ENCODE assay signal across 1 cellular context in genomic region chr2:238238766-238239551, GRCh38.
TF ChIP-seq lines count a peak whose summit lies in the region.

No MANE protein-coding gene starts in this region.

TF ChIP-seq in HepG2, 621 proteins besides CTCF, POLR2A, EP300 and RAD21 (continued from another document and continues in another):
- no peak for TF ChIP-seq REST (IDR thresholded peaks at IDR 0.05; ENCODE audit: borderline replicate concordance in 1 of 2, low read depth in 1 of 2, low read length in 2 of 2)
- no peak for TF ChIP-seq SYNCRIP (IDR thresholded peaks at IDR 0.05; ENCODE audit: insufficient read depth, low read depth, low read length)
- no peak for TF ChIP-seq SKI (IDR thresholded peaks at IDR 0.05; ENCODE audit: partially characterized antibody)
- TF ChIP-seq SOX13 (IDR thresholded peaks at IDR 0.05) = no peak
- 0 out of 4 replicates have a peak, but pooled peaks of 1 of the 2 experiments have one; percentile 50 for TF ChIP-seq SOX13 (CRISPR knock-in tag; conservative IDR thresholded peaks at IDR 0.05 in 1 of 2, IDR thresholded peaks at IDR 0.05 in 1 of 2)
- TF ChIP-seq SUZ12 (IDR thresholded peaks at IDR 0.05; ENCODE audit: low read depth, low read length) = no peak
- peak; percentile 93 for TF ChIP-seq CBX5 (CRISPR knock-in tag; IDR thresholded peaks at IDR 0.05; ENCODE audit: borderline replicate concordance)
- peak; percentile 93; the same call in 1 of the 2 replicates for TF ChIP-seq ZBTB4 (CRISPR knock-in tag; IDR thresholded peaks at IDR 0.05; ENCODE audit: borderline replicate concordance)
- no peak for TF ChIP-seq CBX2 (IDR thresholded peaks at IDR 0.05; ENCODE audit: low read depth, low read length)
- TF ChIP-seq CBX2 (CRISPR knock-in tag; IDR thresholded peaks at IDR 0.05; ENCODE audit: low read depth) = peak; percentile 91; the same call in 1 of the 2 replicates
- peak; percentile 86 for TF ChIP-seq MED8 (CRISPR knock-in tag; IDR thresholded peaks at IDR 0.05; ENCODE audit: insufficient replicate concordance)
- TF ChIP-seq ZNF337 (CRISPR knock-in tag; IDR thresholded peaks at IDR 0.05; ENCODE audit: borderline replicate concordance, low read depth) = peak; percentile 88; the same call in 1 of the 2 replicates
- peak; percentile 94 for TF ChIP-seq ETV6 (CRISPR knock-in tag; conservative IDR thresholded peaks at IDR 0.05)
- TF ChIP-seq EED (CRISPR knock-in tag; IDR thresholded peaks at IDR 0.05) = peak; percentile 99
- TF ChIP-seq ZNF660 (CRISPR knock-in tag; IDR thresholded peaks at IDR 0.05; ENCODE audit: borderline replicate concordance, low read depth) = peak; percentile 90; the same call in 1 of the 2 replicates
- TF ChIP-seq ARID5B (CRISPR knock-in tag; IDR thresholded peaks at IDR 0.05) = peak; percentile 81
- TF ChIP-seq TSC22D2 (CRISPR knock-in tag; IDR thresholded peaks at IDR 0.05; ENCODE audit: borderline replicate concordance) = peak; percentile 97
- no peak for TF ChIP-seq PHF8 (CRISPR knock-in tag; IDR thresholded peaks at IDR 0.05)
- peak; percentile 80; the same call in 1 of the 2 replicates for TF ChIP-seq MLLT10 (CRISPR knock-in tag; IDR thresholded peaks at IDR 0.05)
- peak; percentile 98; the same call in 1 of the 2 replicates for TF ChIP-seq THAP8 (CRISPR knock-in tag; IDR thresholded peaks at IDR 0.05; ENCODE audit: borderline replicate concordance)
- peak; percentile 97 for TF ChIP-seq RFXAP (CRISPR knock-in tag; IDR thresholded peaks at IDR 0.05; ENCODE audit: borderline replicate concordance)
- TF ChIP-seq ZNF263 (CRISPR knock-in tag; IDR thresholded peaks at IDR 0.05) = peak; percentile 90
- TF ChIP-seq BATF2 (CRISPR knock-in tag; IDR thresholded peaks at IDR 0.05) = peak; percentile 99
- peak; percentile 99 for TF ChIP-seq ZNF589 (CRISPR knock-in tag; conservative IDR thresholded peaks at IDR 0.05)
- TF ChIP-seq ZXDC (CRISPR knock-in tag; IDR thresholded peaks at IDR 0.05) = peak; percentile 87
- no peak for TF ChIP-seq ZNF260 (CRISPR knock-in tag; IDR thresholded peaks at IDR 0.05; ENCODE audit: borderline replicate concordance, low read depth)
- TF ChIP-seq ISL2 (CRISPR knock-in tag; IDR thresholded peaks at IDR 0.05) = peak; percentile 64; the same call in 1 of the 2 replicates
- no peak for TF ChIP-seq HNF1A (IDR thresholded peaks at IDR 0.05; ENCODE audit: low read depth)
- TF ChIP-seq HNF1A (CRISPR knock-in tag; IDR thresholded peaks at IDR 0.05; ENCODE audit: borderline replicate concordance) = no peak; the same call in none of the 2 replicates
- no peak for TF ChIP-seq NFIC (IDR thresholded peaks at IDR 0.05; ENCODE audit: low read length)
- TF ChIP-seq ZNF614 (CRISPR knock-in tag; IDR thresholded peaks at IDR 0.05; ENCODE audit: borderline replicate concordance) = peak; percentile 66; the same call in 1 of the 2 replicates
- TF ChIP-seq HNRNPL (IDR thresholded peaks at IDR 0.05; ENCODE audit: low read depth, low read length) = 0 out of 2 replicates have a peak, but pooled peaks have one; percentile 57
- TF ChIP-seq HNRNPLL (IDR thresholded peaks at IDR 0.05; ENCODE audit: low read depth, low read length, poor library complexity, severe bottlenecking) = peak; percentile 37
- peak; percentile 78; the same call in 1 of the 2 replicates for TF ChIP-seq NPAS2 (CRISPR knock-in tag; IDR thresholded peaks at IDR 0.05; ENCODE audit: borderline replicate concordance)
- no peak for TF ChIP-seq GTF3A (CRISPR knock-in tag; conservative IDR thresholded peaks at IDR 0.05)
- TF ChIP-seq ZNF607 (CRISPR knock-in tag; IDR thresholded peaks at IDR 0.05; ENCODE audit: borderline replicate concordance) = peak; percentile 99
- no peak for TF ChIP-seq RCOR2 (CRISPR knock-in tag; IDR thresholded peaks at IDR 0.05)
